Comparison of ENCODE assay signal across 19 cellular contexts in the genomic region with DNA sequence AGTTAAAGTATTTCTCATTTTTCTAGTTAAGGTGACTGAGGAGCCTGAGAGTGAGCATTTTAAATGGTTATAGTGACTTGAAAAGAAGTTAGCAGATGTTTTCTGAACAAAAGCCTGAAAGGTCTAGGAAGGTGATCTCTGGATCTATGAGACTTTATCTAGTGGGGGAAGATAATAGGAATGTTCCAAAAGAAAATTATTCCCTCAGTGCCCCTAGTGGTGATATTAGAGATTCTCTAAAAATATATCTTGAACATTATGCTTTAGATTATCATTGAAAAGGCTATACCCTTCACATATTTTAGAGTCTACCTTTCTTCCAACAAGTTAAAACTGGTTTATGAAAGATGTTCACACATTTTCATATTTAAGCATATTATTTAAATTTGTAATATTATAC.
A peak's percentile ranks its signal among the peaks of the same experiment; 100 is the strongest.
DNase-seq lines count a peak whose midpoint lies in the region; ATAC-seq, FAIRE-seq and TF ChIP-seq lines count a peak whose summit lies in the region.
"Had no signal": no experiment of that assay in that cellular context is flagged by ENCODE, and none has a peak within 500 bp of the region (broad histone marks: within the 10 kb centered on the region; RNA-seq: fewer than 3 reads in every experiment).

No MANE protein-coding gene starts in this region.

- H3K9ac ChIP-seq in OCI-LY1 (ENCODE audit: low read length): no peak overlapping the region

- DNase-seq in DMS153 treated with DMSO at 0.1 percent for 48 hours (lab: John Stamatoyannopoulos, UW; ENCODE audit: unreplicated experiment) (peak; percentile 6), cardiac septum (ENCODE audit: low spot score) (no peak), T-cell (no peak), upper lobe of left lung (no peak)
- DNase-seq: activated CD8-positive, alpha-beta T cell treated with anti-CD3 and anti-CD28 coated beads, Interleukin-2, amount 10 ng/mL, durations not matched to agents 7 days and 5 days; activated naive CD8-positive, alpha-beta T cell treated with anti-CD3 and anti-CD28 coated beads, Interleukin-2, amount 50 U/mL, for 24 hours; BE2C; DMS79 treated with DMSO at 0.1 percent for 48 hours; NCI-H187; NCI-H526 treated with DMSO at 0.1 percent for 48 hours; upper lobe of right lung had no signal

- no peak overlapping the region for H2AFZ ChIP-seq in OCI-LY1 (ENCODE audit: low read length)

- H3K36me3 Mint-ChIP-seq in T-cell: no peaks in the 10 kb centered on the region

- H3K9me3 Mint-ChIP-seq in T-cell: no peaks in the 10 kb centered on the region
- H3K9me3 Mint-ChIP-seq: activated naive CD8-positive, alpha-beta T cell treated with anti-CD3 and anti-CD28 coated beads, Interleukin-2, amount 50 U/mL, for 24 hours; activated T-helper 1 cell treated with anti-CD3 and anti-CD28 coated beads, Interleukin-12 subunit alpha, Interleukin-12 subunit beta, Interleukin-2, Interleukin-4 antibody, amounts not matched to agents 30 ng/mL and 10 ng/mL and 1 ng/mL, durations not matched to agents 14 hours and 24 hours and 36 hours had no signal

- no peak overlapping the region for H3K27ac ChIP-seq in 22Rv1
- H3K27ac ChIP-seq in OCI-LY1 (ENCODE audit: low read depth, low read length, poor library complexity, severe bottlenecking): no peak overlapping the region
- no peak overlapping the region for H3K27ac ChIP-seq in upper lobe of left lung
- H3K27ac ChIP-seq: epithelial cell of prostate, upper lobe of right lung had no signal

- no peak overlapping the region for H3K27ac Mint-ChIP-seq in T-cell
- H3K27ac Mint-ChIP-seq: activated CD8-positive, alpha-beta T cell treated with anti-CD3 and anti-CD28 coated beads, Interleukin-2, amount 10 ng/mL, durations not matched to agents 7 days and 5 days; activated naive CD8-positive, alpha-beta T cell treated with anti-CD3 and anti-CD28 coated beads, Interleukin-2, amount 50 U/mL, for 24 hours; activated T-helper 1 cell treated with anti-CD3 and anti-CD28 coated beads, Interleukin-12 subunit alpha, Interleukin-12 subunit beta, Interleukin-2, Interleukin-4 antibody, amounts not matched to agents 30 ng/mL and 10 ng/mL and 1 ng/mL, durations not matched to agents 14 hours and 24 hours and 36 hours had no signal

- CTCF ChIA-PET in T-cell (lab: Charles Lee): no interaction called here

- H3K27me3 Mint-ChIP-seq in T-cell: peaks cover 0 to 7% of the 10 kb centered on the region in 2 donors
- H3K27me3 Mint-ChIP-seq: activated naive CD8-positive, alpha-beta T cell treated with anti-CD3 and anti-CD28 coated beads, Interleukin-2, amount 50 U/mL, for 24 hours had no signal

- ATAC-seq in HG03108 (IDR thresholded peaks at IDR 0.05; ENCODE audit: unreplicated experiment) (no peak), T-cell (replicated peaks in 1 of 4) (no peak), upper lobe of left lung (ENCODE audit: low FRiP score in 2 of 2) (no peak)
- ATAC-seq: activated CD8-positive, alpha-beta T cell treated with anti-CD3 and anti-CD28 coated beads, Interleukin-2, amount 10 ng/mL, durations not matched to agents 7 days and 5 days; activated naive CD8-positive, alpha-beta T cell treated with anti-CD3 and anti-CD28 coated beads, Interleukin-2, amount 50 U/mL, for 24 hours; K562; upper lobe of right lung had no signal

- H3K9me3 ChIP-seq in OCI-LY1 (ENCODE audit: low read length) (no peaks in the 10 kb centered on the region), upper lobe of left lung (no peaks in the 10 kb centered on the region)
- H3K9me3 ChIP-seq: BE2C, HAP-1, upper lobe of right lung had no signal

- TF ChIP-seq CTCF in 22Rv1 (IDR thresholded peaks at IDR 0.05) (peak; percentile 47), OCI-LY1 (IDR thresholded peaks at IDR 0.05; ENCODE audit: low read length) (peak; percentile 20; the same call in 1 of the 2 replicates), upper lobe of left lung (IDR thresholded peaks at IDR 0.05) (peak in 1 of 6 experiments; percentile 9)

- H4K20me1 ChIP-seq in OCI-LY1 (ENCODE audit: insufficient read depth, low read length): no peaks in the 10 kb centered on the region

- intact Hi-C loops in cardiac septum (cut with DNase I): no loop called here

- H3K4me3 Mint-ChIP-seq in T-cell: no peak overlapping the region
- H3K4me3 Mint-ChIP-seq: activated CD8-positive, alpha-beta T cell treated with anti-CD3 and anti-CD28 coated beads, Interleukin-2, amount 10 ng/mL, durations not matched to agents 7 days and 5 days; activated naive CD8-positive, alpha-beta T cell treated with anti-CD3 and anti-CD28 coated beads, Interleukin-2, amount 50 U/mL, for 24 hours; activated T-helper 1 cell treated with anti-CD3 and anti-CD28 coated beads, Interleukin-12 subunit alpha, Interleukin-12 subunit beta, Interleukin-2, Interleukin-4 antibody, amounts not matched to agents 30 ng/mL and 10 ng/mL and 1 ng/mL, durations not matched to agents 14 hours and 24 hours and 36 hours had no signal

- H3F3A ChIP-seq in OCI-LY1 (ENCODE audit: insufficient read depth, low read length): no peaks in the 10 kb centered on the region

- H3K36me3 ChIP-seq in OCI-LY1 (ENCODE audit: insufficient read depth, low read length) (no peaks in the 10 kb centered on the region), upper lobe of left lung (no peaks in the 10 kb centered on the region)
- H3K36me3 ChIP-seq: BE2C, HAP-1, upper lobe of right lung had no signal

- no peak overlapping the region for H3K4me3 ChIP-seq in OCI-LY1 (ENCODE audit: low read depth, low read length, poor library complexity, severe bottlenecking)
- H3K4me3 ChIP-seq in upper lobe of left lung: no peak overlapping the region
- H3K4me3 ChIP-seq: HAP-1, K562, upper lobe of right lung had no signal

- TF ChIP-seq POLR2A in upper lobe of left lung (IDR thresholded peaks at IDR 0.05): no peak

- POLR2A ChIA-PET in T-cell (lab: Charles Lee): no interaction called here

- no peaks in the 10 kb centered on the region for H3K79me2 ChIP-seq in OCI-LY1 (ENCODE audit: insufficient read depth, low read length)

- H3K9me2 ChIP-seq in OCI-LY1 (ENCODE audit: low read depth, low read length): no peaks in the 10 kb centered on the region

- no peak overlapping the region for H3K4me2 ChIP-seq in OCI-LY1 (ENCODE audit: low read length)

- no peak for TF ChIP-seq EP300 in upper lobe of left lung (IDR thresholded peaks at IDR 0.05)

- no peaks in the 10 kb centered on the region for H3K27me3 ChIP-seq in OCI-LY1 (ENCODE audit: insufficient read depth, low read length)
- H3K27me3 ChIP-seq in upper lobe of left lung: no peaks in the 10 kb centered on the region
- H3K27me3 ChIP-seq: BE2C, upper lobe of right lung had no signal

- no peaks in the 10 kb centered on the region for H3K4me1 Mint-ChIP-seq in T-cell
- H3K4me1 Mint-ChIP-seq: activated naive CD8-positive, alpha-beta T cell treated with anti-CD3 and anti-CD28 coated beads, Interleukin-2, amount 50 U/mL, for 24 hours had no signal

- H3K4me1 ChIP-seq in OCI-LY1 (ENCODE audit: insufficient read depth, low read length, severe bottlenecking) (no peaks in the 10 kb centered on the region), upper lobe of left lung (no peaks in the 10 kb centered on the region)
- H3K4me1 ChIP-seq: BE2C, HAP-1, upper lobe of right lung had no signal

- peak; percentile 96 for FAIRE-seq in colon (lab: Jason Lieb, UNC)
- FAIRE-seq: K562 had no signal
